ENCODE assay signal across 3 cellular contexts in genomic region chr5:168580779-168581469, GRCh38. TPM values are rescaled to one million over a fixed set of nuclear protein-coding genes. Genes with fewer than 3 reads are reported as not detected.
"Had no signal": no experiment of that assay in that cellular context is flagged by ENCODE, and none has a peak within 500 bp of the region (broad histone marks: within the 10 kb centered on the region; RNA-seq: fewer than 3 reads in every experiment).

No MANE protein-coding gene starts in this region.

RNA-seq across cellular contexts. Expression of gene FBLL1, which starts 51.8 kb away (rescaled TPM):
- total RNA-seq: foreskin keratinocyte, mesenteric fat pad had no signal
- polyA plus RNA-seq: foreskin keratinocyte, immature natural killer cell had no signal
